Comparison of ENCODE assay signal across 19 cellular contexts in genomic region chr17:31379796-31380195, GRCh38. TPM values are rescaled to one million over a fixed set of nuclear protein-coding genes. Genes with fewer than 3 reads are reported as not detected.
DNase-seq lines count a peak whose midpoint lies in the region; ATAC-seq and TF ChIP-seq lines count a peak whose summit lies in the region.
"Had no signal": no experiment of that assay in that cellular context is flagged by ENCODE, and none has a peak within 500 bp of the region (broad histone marks: within the 10 kb centered on the region; RNA-seq: fewer than 3 reads in every experiment).

No MANE protein-coding gene starts in this region.

- H3K18ac ChIP-seq in H9 (ENCODE audit: insufficient read length, low read depth, low read length): no peak overlapping the region

- peak overlapping the region in 2 of 3 experiments; percentile 73 to 86; a peak in 2 of 7 replicates for H3K27ac Mint-ChIP-seq in H9
- H3K27ac Mint-ChIP-seq: CD4-positive, alpha-beta memory T cell; IgD-negative memory B cell had no signal

- no peak overlapping the region for H3K9ac ChIP-seq in H9 (ENCODE audit: extremely low read depth, insufficient read length, low read length)

- ATAC-seq in upper lobe of right lung: peak; percentile 41
- ATAC-seq in HG03520 (IDR thresholded peaks at IDR 0.05; ENCODE audit: unreplicated experiment): no peak
- no peak for ATAC-seq in left lobe of liver
- ATAC-seq: A549 had no signal

- no peaks in the 10 kb centered on the region for H3K79me2 ChIP-seq in H9 (ENCODE audit: insufficient read depth, low read length)

- no peaks in the 10 kb centered on the region for H3K9me3 Mint-ChIP-seq in H9
- H3K9me3 Mint-ChIP-seq: CD4-positive, alpha-beta memory T cell; IgD-negative memory B cell had no signal

- H3K27me3 Mint-ChIP-seq in H9 (ENCODE audit: low read depth): no peaks in the 10 kb centered on the region
- H3K27me3 Mint-ChIP-seq: CD4-positive, alpha-beta memory T cell; IgD-negative memory B cell had no signal

- H2BK120ac ChIP-seq in H9 (ENCODE audit: low read depth, low read length, poor library complexity, severe bottlenecking): no peak overlapping the region

- no peak for DNase-seq in H9
- peak; percentile 15 for DNase-seq in midbrain (lab: John Stamatoyannopoulos, UW)
- no peak for DNase-seq in upper lobe of right lung
- no peak for DNase-seq in activated CD4-positive, CD25-positive, alpha-beta regulatory T cell (lab: John Stamatoyannopoulos, UW)
- no peak for DNase-seq in left lobe of liver (ENCODE audit: low spot score)
- DNase-seq: BE2C; CD4-positive, alpha-beta memory T cell; COR-L47; DMS153; DMS79 treated with DMSO at 0.1 percent for 48 hours; EL; HCEC 1CT had no signal

- no peaks in the 10 kb centered on the region for H3K79me1 ChIP-seq in H9 (ENCODE audit: insufficient read depth, low read depth, low read length, poor library complexity, severe bottlenecking)

- H4K5ac ChIP-seq in H9 (ENCODE audit: insufficient read length, low read depth, low read length): no peak overlapping the region

- H3K4me1 ChIP-seq in H9 (ENCODE audit: insufficient read depth, low read length) (peaks cover 2% of the 10 kb centered on the region; the same call in 1 of the 2 replicates), upper lobe of right lung (no peaks in the 10 kb centered on the region)
- H3K4me1 ChIP-seq: A549, BE2C had no signal

- H3K9me3 ChIP-seq in H9 (ENCODE audit: control insufficient read depth, low read depth, low read length) (no peaks in the 10 kb centered on the region), upper lobe of right lung (no peaks in the 10 kb centered on the region)
- H3K9me3 ChIP-seq: A549, BE2C had no signal

- H3K4me1 Mint-ChIP-seq in H9: peaks cover 11 to 32% of the 10 kb centered on the region in 2 experiments
- H3K4me1 Mint-ChIP-seq: CD4-positive, alpha-beta memory T cell; IgD-negative memory B cell had no signal

- H2AFZ ChIP-seq in H9 (ENCODE audit: low read length): no peak overlapping the region

- H2AK5ac ChIP-seq in H9 (ENCODE audit: insufficient read length, low read length): no peak overlapping the region

- TF ChIP-seq CTCF in H9 (conservative IDR thresholded peaks at IDR 0.05): no peak
- no peak for TF ChIP-seq CTCF in upper lobe of right lung (IDR thresholded peaks at IDR 0.05)

- intact Hi-C loops in upper lobe of right lung (cut with DNase I): no loop called here

- H3K4me3 Mint-ChIP-seq in H9: no peak overlapping the region
- H3K4me3 Mint-ChIP-seq: CD4-positive, alpha-beta memory T cell; IgD-negative memory B cell had no signal

- H3K4me2 ChIP-seq in H9 (ENCODE audit: insufficient read depth, insufficient read length, low read length): no peak overlapping the region
- H3K4me2 ChIP-seq: A549 had no signal

- peaks cover 15% of the 10 kb centered on the region for H3K36me3 ChIP-seq in upper lobe of right lung
- H3K36me3 ChIP-seq: BE2C had no signal

- H2BK20ac ChIP-seq in H9 (ENCODE audit: low read depth, low read length, poor library complexity, severe bottlenecking): no peak overlapping the region

- no peak overlapping the region for H3K56ac ChIP-seq in H9 (ENCODE audit: insufficient read length, low read depth, low read length)

- no peak overlapping the region for H3T11ph ChIP-seq in H9 (ENCODE audit: low read length)

- no peak overlapping the region for H3K27ac ChIP-seq in H9 (ENCODE audit: insufficient read length, low read depth, low read length)
- peak overlapping the region; percentile 58 for H3K27ac ChIP-seq in angular gyrus (ENCODE audit: low read depth, low read length)
- H3K27ac ChIP-seq in upper lobe of right lung: no peak overlapping the region
- H3K27ac ChIP-seq: A549, C4-2B had no signal

- H3K27me3 ChIP-seq in H9 (ENCODE audit: insufficient read depth, low read length) (no peaks in the 10 kb centered on the region), upper lobe of right lung (no peaks in the 10 kb centered on the region)
- H3K27me3 ChIP-seq: BE2C had no signal

- 0 out of 7 replicates have a peak, but pooled peaks cover 0 to 2% (median 0%) of the 10 kb centered on the region in 3 experiments for H3K36me3 Mint-ChIP-seq in H9 (ENCODE audit: insufficient read depth in 1 of 3, low read depth in 3 of 3)

- no peak overlapping the region for H3K14ac ChIP-seq in H9 (ENCODE audit: insufficient read depth, low read length)

- no peak overlapping the region for H2BK12ac ChIP-seq in H9 (ENCODE audit: insufficient read length, low read depth, low read length)

- H2BK5ac ChIP-seq in H9 (ENCODE audit: insufficient read length, low read length): no peak overlapping the region

- no peak overlapping the region for H3K4me3 ChIP-seq in upper lobe of right lung
- H3K4me3 ChIP-seq: A549 had no signal

- no peak overlapping the region for H3K23ac ChIP-seq in H9 (ENCODE audit: insufficient read length, low read depth, low read length)

- no peak overlapping the region for H4K91ac ChIP-seq in H9 (ENCODE audit: insufficient read length, low read depth, low read length)

- H4K20me1 ChIP-seq in H9 (ENCODE audit: control insufficient read depth, insufficient read depth, insufficient read length): no peaks in the 10 kb centered on the region

- no peaks in the 10 kb centered on the region for H3K23me2 ChIP-seq in H9 (ENCODE audit: insufficient read length, low read depth, low read length, poor library complexity, severe bottlenecking)

- no peak overlapping the region for H4K8ac ChIP-seq in H9 (replicated peaks; ENCODE audit: insufficient read length, low read depth, low read length)

- H2BK15ac ChIP-seq in H9 (ENCODE audit: low read depth, low read length): no peak overlapping the region

- H3K4ac ChIP-seq in H9 (ENCODE audit: low read depth, low read length): no peak overlapping the region

RNA-seq across cellular contexts. Expression of gene RAB11FIP4, which starts 11.7 kb away (rescaled TPM):
- total RNA-seq in H9 (2021): 25.7 and 26.1 TPM in 2 replicates
- 13.5 TPM for total RNA-seq in upper lobe of right lung
- 6.5 TPM for total RNA-seq in left lobe of liver

RNA-seq across cellular contexts. Expression of gene EVI2A, which starts 58.4 kb away (rescaled TPM):
- total RNA-seq in H9 (2021) (not detected in 2 replicates), upper lobe of right lung (38.2 TPM), left lobe of liver (0.63 TPM)
- total RNA-seq: H1, HT-29 had no signal

Comparison
In these comparisons a context has a peak if more than half of its experiments do, and no peak if none do; other contexts are left out.
1. RNA of gene EVI2A, which starts 58.4 kb away (total RNA-seq): 38.2 TPM in upper lobe of right lung (single experiment); 0.63 TPM in left lobe of liver (single experiment) and not detected in H9; every median in the first group is over 10 times any median in the second.